ENCODE assay signal across 1 cellular context in genomic region chr1:47507140-47507539, GRCh38.
TF ChIP-seq lines count a peak whose summit lies in the region.

No MANE protein-coding gene starts in this region.

TF ChIP-seq in WTC11, 78 proteins besides CTCF, POLR2A, EP300 and RAD21 (continued from another document):
- TF ChIP-seq PREB (CRISPR knock-in tag; IDR thresholded peaks at IDR 0.05; ENCODE audit: borderline replicate concordance) (no peak), ZNF425 (CRISPR knock-in tag; conservative IDR thresholded peaks at IDR 0.05) (no peak), ZNF317 (CRISPR knock-in tag; IDR thresholded peaks at IDR 0.05; ENCODE audit: borderline replicate concordance, low read depth) (no peak)
